ENCODE assay signal across 26 cellular contexts in genomic region chr6:15021074-15021473, GRCh38.
DNase-seq lines count a peak whose midpoint lies in the region; ATAC-seq and TF ChIP-seq lines count a peak whose summit lies in the region.
"Had no signal": no experiment of that assay in that cellular context is flagged by ENCODE, and none has a peak within 500 bp of the region (broad histone marks: within the 10 kb centered on the region; RNA-seq: fewer than 3 reads in every experiment).

No MANE protein-coding gene starts in this region.

- ATAC-seq in activated CD4-positive, alpha-beta T cell treated with anti-CD3 and anti-CD28 coated beads for 36 hours, result no peak
- no peak for ATAC-seq in GM18861 (IDR thresholded peaks at IDR 0.05; ENCODE audit: unreplicated experiment)
- ATAC-seq: pancreas; stimulated activated memory B cell treated with anti-CD40 and anti-IgM and Interleukin-4, amounts not matched to agents 10 μg/mL and 1 μg/mL and 100 μg/mL, for 72 hours had no signal

- H3K27ac Mint-ChIP-seq in activated CD4-positive, alpha-beta T cell treated with anti-CD3 and anti-CD28 coated beads for 36 hours, result peak overlapping the region; percentile 38
- peak overlapping the region; percentile 34 for H3K27ac Mint-ChIP-seq in activated naive CD8-positive, alpha-beta T cell treated with anti-CD3 and anti-CD28 coated beads for 36 hours
- H3K27ac Mint-ChIP-seq: activated naive CD4-positive, alpha-beta T cell treated with anti-CD3 and anti-CD28 coated beads, Interleukin-2, amount 10 ng/mL, durations not matched to agents 7 days and 5 days; HFFc6 had no signal

- POLR2A ChIA-PET in activated CD4-positive, alpha-beta T cell treated with anti-CD3 and anti-CD28 coated beads for 36 hours (lab: Charles Lee), result no interaction called here

- H3K27me3 ChIP-seq in HUES6 (ENCODE audit: control insufficient read depth, insufficient read depth, low read length) (no peaks in the 10 kb centered on the region), adrenal gland (no peaks in the 10 kb centered on the region)
- H3K27me3 ChIP-seq: brain microvascular endothelial cell, MG63, pancreas, Peyer's patch, suprapubic skin had no signal

- peaks cover 3% of the 10 kb centered on the region for H3K27me3 Mint-ChIP-seq in activated CD4-positive, alpha-beta T cell treated with anti-CD3 and anti-CD28 coated beads for 36 hours
- peaks cover 15% of the 10 kb centered on the region for H3K27me3 Mint-ChIP-seq in activated naive CD8-positive, alpha-beta T cell treated with anti-CD3 and anti-CD28 coated beads for 36 hours

- H3K4me3 ChIP-seq in HUES6 (ENCODE audit: low read depth, low read length) (peak overlapping the region; percentile 64), iPS-18c (ENCODE audit: insufficient read depth, low read depth, low read length) (peak overlapping the region; percentile 40), adrenal gland (no peak overlapping the region)
- H3K4me3 ChIP-seq: MG63, pancreas, Peyer's patch, suprapubic skin had no signal

- H3K27ac ChIP-seq in HUES6 (ENCODE audit: low read depth, low read length) (peak overlapping the region; percentile 84; the same call in 1 of the 2 replicates), adrenal gland (no peak overlapping the region)
- H3K27ac ChIP-seq: 22Rv1, brain microvascular endothelial cell, KMS-11, pancreas, Peyer's patch, suprapubic skin had no signal

- H3K36me3 Mint-ChIP-seq in activated CD4-positive, alpha-beta T cell treated with anti-CD3 and anti-CD28 coated beads for 36 hours (ENCODE audit: low read depth), result no peaks in the 10 kb centered on the region
- H3K36me3 Mint-ChIP-seq in activated naive CD8-positive, alpha-beta T cell treated with anti-CD3 and anti-CD28 coated beads for 36 hours, result peaks cover 2% of the 10 kb centered on the region
- H3K36me3 Mint-ChIP-seq: activated naive CD4-positive, alpha-beta T cell treated with anti-CD3 and anti-CD28 coated beads, Interleukin-2, amount 10 ng/mL, durations not matched to agents 7 days and 5 days; stimulated activated memory B cell treated with anti-CD40 and anti-IgM and Interleukin-4, amounts not matched to agents 10 μg/mL and 1 μg/mL and 100 μg/mL, for 72 hours had no signal

- no peak for DNase-seq in activated CD4-positive, alpha-beta T cell treated with anti-CD3 and anti-CD28 coated beads for 36 hours
- DNase-seq in activated CD4-positive, alpha-beta T cell treated with anti-CD3 and anti-CD28 coated beads for 4 hours, result no peak
- DNase-seq in activated naive CD8-positive, alpha-beta T cell treated with anti-CD3 and anti-CD28 coated beads for 36 hours, result no peak
- no peak for DNase-seq in adrenal gland
- DNase-seq in activated CD4-positive, CD25-positive, alpha-beta regulatory T cell (lab: John Stamatoyannopoulos, UW), result no peak
- DNase-seq: activated naive CD4-positive, alpha-beta T cell treated with anti-CD3 and anti-CD28 coated beads, Interleukin-2, amount 10 ng/mL, durations not matched to agents 7 days and 5 days; amygdala; brain microvascular endothelial cell; C1 segment of cervical spinal cord; HFFc6; mammary epithelial cell; MG63; NCI-H1105; NCI-H2081; pancreas; Peyer's patch; SHP77 treated with DMSO at 0.1 percent for 48 hours had no signal

- intact Hi-C loops in activated CD4-positive, alpha-beta T cell treated with anti-CD3 and anti-CD28 coated beads for 36 hours (cut with DNase I, micrococcal nuclease), result no loop called here
- intact Hi-C loops in adrenal gland (cut with DNase I), result no loop called here

- H3K4me1 Mint-ChIP-seq in activated CD4-positive, alpha-beta T cell treated with anti-CD3 and anti-CD28 coated beads for 36 hours, result peaks cover 34% of the 10 kb centered on the region
- H3K4me1 Mint-ChIP-seq in activated naive CD8-positive, alpha-beta T cell treated with anti-CD3 and anti-CD28 coated beads for 36 hours, result peaks cover 33% of the 10 kb centered on the region

- peak overlapping the region; percentile 48 for H3K4me3 Mint-ChIP-seq in activated CD4-positive, alpha-beta T cell treated with anti-CD3 and anti-CD28 coated beads for 36 hours
- H3K4me3 Mint-ChIP-seq in activated naive CD8-positive, alpha-beta T cell treated with anti-CD3 and anti-CD28 coated beads for 36 hours, result no peak overlapping the region
- H3K4me3 Mint-ChIP-seq: activated naive CD4-positive, alpha-beta T cell treated with anti-CD3 and anti-CD28 coated beads, Interleukin-2, amount 10 ng/mL, durations not matched to agents 7 days and 5 days; HFFc6; neural crest cell; stimulated activated memory B cell treated with anti-CD40 and anti-IgM and Interleukin-4, amounts not matched to agents 10 μg/mL and 1 μg/mL and 100 μg/mL, for 72 hours had no signal

- peak overlapping the region; percentile 85 for H3K9ac ChIP-seq in HUES6 (ENCODE audit: low read length)
- H3K9ac ChIP-seq: KMS-11 had no signal

- no peak for TF ChIP-seq CTCF in adrenal gland (IDR thresholded peaks at IDR 0.05)

- H3K9me3 ChIP-seq in HUES6 (ENCODE audit: control insufficient read depth, insufficient read depth, low read depth, low read length) (no peaks in the 10 kb centered on the region), iPS-18c (ENCODE audit: control insufficient read depth, insufficient read depth, low read length) (no peaks in the 10 kb centered on the region), adrenal gland (replicated peaks in 1 of 3) (no peaks in the 10 kb centered on the region)
- H3K9me3 ChIP-seq: MG63, pancreas, Peyer's patch, suprapubic skin had no signal

- 83 to 96% (median 88%) methylated on average over 7 of the region's 7 CpGs for WGBS in adrenal gland, 4 donors

- H3K9me3 Mint-ChIP-seq in activated CD4-positive, alpha-beta T cell treated with anti-CD3 and anti-CD28 coated beads for 36 hours (ENCODE audit: low read depth), result no peaks in the 10 kb centered on the region
- H3K9me3 Mint-ChIP-seq in activated naive CD8-positive, alpha-beta T cell treated with anti-CD3 and anti-CD28 coated beads for 36 hours, result peaks cover 2% of the 10 kb centered on the region
- H3K9me3 Mint-ChIP-seq: HFFc6; stimulated activated memory B cell treated with anti-CD40 and anti-IgM and Interleukin-4, amounts not matched to agents 10 μg/mL and 1 μg/mL and 100 μg/mL, for 72 hours; T-helper 2 cell treated with Interferon-gamma antibody and Interleukin-4, amounts not matched to agents 5 μg/mL and 100 μg/mL, for 36 hours had no signal

- no peak for TF ChIP-seq POLR2A in adrenal gland (IDR thresholded peaks at IDR 0.05)

- H3K4me1 ChIP-seq in HUES6 (ENCODE audit: control insufficient read depth, insufficient read depth, low read length) (peaks cover 26% of the 10 kb centered on the region), adrenal gland (replicated peaks in 1 of 2) (peaks cover 0 to 6% of the 10 kb centered on the region in 2 donors)
- H3K4me1 ChIP-seq: pancreas, Peyer's patch had no signal

- CTCF ChIA-PET in activated CD4-positive, alpha-beta T cell treated with anti-CD3 and anti-CD28 coated beads for 36 hours (lab: Charles Lee), result no interaction called here

- H3K36me3 ChIP-seq in HUES6 (ENCODE audit: control insufficient read depth, insufficient read depth, low read length) (no peaks in the 10 kb centered on the region), adrenal gland (replicated peaks in 1 of 2) (no peaks in the 10 kb centered on the region)
- H3K36me3 ChIP-seq: brain microvascular endothelial cell, MG63, pancreas, Peyer's patch, suprapubic skin had no signal

Comparison
In these comparisons a context has a peak if more than half of its experiments do, and no peak if none do; other contexts are left out.
1. H3K4me3 ChIP-seq: peak in HUES6 (single experiment) and iPS-18c (single experiment); none in adrenal gland (0 of 4).